In the genomic region with DNA sequence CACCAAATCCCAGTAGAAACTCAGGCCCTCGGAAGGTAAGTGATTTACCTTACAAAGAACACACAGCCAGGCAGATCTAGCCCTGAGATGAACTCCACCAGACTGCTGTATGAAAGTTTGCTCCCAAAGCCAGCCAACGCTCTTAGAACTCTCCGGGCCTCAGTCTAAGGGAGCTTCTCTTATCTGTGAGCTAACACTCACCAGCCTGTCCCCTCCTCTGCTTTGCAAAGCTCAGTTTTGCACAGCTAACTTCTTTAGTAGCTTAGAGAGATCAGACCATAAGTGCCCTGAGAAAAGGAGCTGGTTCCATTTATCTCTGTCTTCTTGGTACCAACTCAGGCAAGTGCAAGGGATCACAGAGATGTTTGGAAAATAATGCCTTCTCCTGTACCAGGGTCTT, we compare ENCODE assay signal across 25 cellular contexts.
"Had no signal": no experiment of that assay in that cellular context is flagged by ENCODE, and none has a peak within 500 bp of the region (broad histone marks: within the 10 kb centered on the region; RNA-seq: fewer than 3 reads in every experiment).

No MANE protein-coding gene starts in this region.

- H3K4me3 Mint-ChIP-seq: activated naive CD4-positive, alpha-beta T cell treated with anti-CD3 and anti-CD28 coated beads, Interleukin-2, amount 50 U/mL, for 24 hours; activated naive CD8-positive, alpha-beta T cell treated with anti-CD3 and anti-CD28 coated beads, Interleukin-2, amount 50 U/mL, for 24 hours; activated T-cell treated with anti-CD3 and anti-CD28 coated beads, Interleukin-2, amount 50 U/mL, for 24 hours; activated T-helper 17 cell treated with anti-CD3 and anti-CD28 coated beads, Interleukin-2, amount 50 U/mL, for 72 hours; nephron progenitor cell; stimulated activated naive CD8-positive, alpha-beta T cell treated with anti-CD3 and anti-CD28 coated beads, Interleukin-15, amount 100 ng/mL, for 72 hours; type B pancreatic cell had no signal

- H3K27ac Mint-ChIP-seq: activated naive CD4-positive, alpha-beta T cell treated with anti-CD3 and anti-CD28 coated beads, Interleukin-2, amount 50 U/mL, for 24 hours; activated naive CD8-positive, alpha-beta T cell treated with anti-CD3 and anti-CD28 coated beads, Interleukin-2, amount 50 U/mL, for 24 hours; activated T-cell treated with anti-CD3 and anti-CD28 coated beads, Interleukin-2, amount 50 U/mL, for 24 hours; nephron progenitor cell; progenitor cell of endocrine pancreas; stimulated activated naive CD8-positive, alpha-beta T cell treated with anti-CD3 and anti-CD28 coated beads, Interleukin-15, amount 100 ng/mL, for 72 hours; type B pancreatic cell had no signal

- H3K9me3 Mint-ChIP-seq: activated naive CD4-positive, alpha-beta T cell treated with anti-CD3 and anti-CD28 coated beads, Interleukin-2, amount 50 U/mL, for 24 hours; activated naive CD8-positive, alpha-beta T cell treated with anti-CD3 and anti-CD28 coated beads, Interleukin-2, amount 50 U/mL, for 24 hours; activated T-cell treated with anti-CD3 and anti-CD28 coated beads, Interleukin-2, amount 50 U/mL, for 24 hours; activated T-helper 17 cell treated with anti-CD3 and anti-CD28 coated beads, Interleukin-2, amount 50 U/mL, for 72 hours; naive B cell; nephron progenitor cell; stimulated activated naive CD8-positive, alpha-beta T cell treated with anti-CD3 and anti-CD28 coated beads, Interleukin-15, amount 100 ng/mL, for 72 hours; type B pancreatic cell had no signal

- H3K36me3 Mint-ChIP-seq: activated naive CD4-positive, alpha-beta T cell treated with anti-CD3 and anti-CD28 coated beads, Interleukin-2, amount 50 U/mL, for 24 hours; naive B cell; type B pancreatic cell had no signal

- H3K27me3 Mint-ChIP-seq: activated naive CD4-positive, alpha-beta T cell treated with anti-CD3 and anti-CD28 coated beads, Interleukin-2, amount 50 U/mL, for 24 hours; activated naive CD8-positive, alpha-beta T cell treated with anti-CD3 and anti-CD28 coated beads, Interleukin-2, amount 50 U/mL, for 24 hours; activated T-cell treated with anti-CD3 and anti-CD28 coated beads, Interleukin-2, amount 50 U/mL, for 24 hours; naive B cell; stimulated activated naive CD8-positive, alpha-beta T cell treated with anti-CD3 and anti-CD28 coated beads, Interleukin-15, amount 100 ng/mL, for 72 hours; type B pancreatic cell had no signal

- ATAC-seq: activated naive CD8-positive, alpha-beta T cell treated with anti-CD3 and anti-CD28 coated beads, Interleukin-2, amount 50 U/mL, for 24 hours; activated T-helper 17 cell treated with anti-CD3 and anti-CD28 coated beads, Interleukin-2, amount 50 U/mL, for 72 hours; foreskin keratinocyte; sciatic nerve; stimulated activated naive CD8-positive, alpha-beta T cell treated with anti-CD3 and anti-CD28 coated beads, Interleukin-15, amount 100 ng/mL, for 72 hours had no signal

- DNase-seq: activated CD4-positive, alpha-beta T cell treated with anti-CD3 and anti-CD28 coated beads for 48 hours; activated CD4-positive, alpha-beta T cell treated with anti-CD3 and anti-CD28 coated beads, Interleukin-2, amount 50 U/mL, for 48 hours; activated CD8-positive, alpha-beta memory T cell treated with anti-CD3 and anti-CD28 coated beads for 24 hours; activated CD8-positive, alpha-beta memory T cell treated with anti-CD3 and anti-CD28 coated beads, Interleukin-2, amount 50 U/mL, for 48 hours; activated naive CD8-positive, alpha-beta T cell treated with anti-CD3 and anti-CD28 coated beads, Interleukin-2, amount 50 U/mL, for 24 hours; activated T-cell treated with anti-CD3 and anti-CD28 coated beads, Interleukin-2, amount 50 U/mL, for 24 hours; amygdala; central memory CD4-positive, alpha-beta T cell; dermis blood vessel endothelial cell; effector CD4-positive, alpha-beta T cell; foreskin keratinocyte; left ventricle myocardium superior; naive B cell; nephron progenitor cell; ovary; stimulated activated CD4-positive, alpha-beta T cell treated with anti-CD3 and anti-CD28 coated beads, Interleukin-12 subunit alpha, Interleukin-12 subunit beta, amount 100 ng/mL, for 4 hours; stimulated activated CD4-positive, alpha-beta T cell treated with anti-CD3 and anti-CD28 coated beads, Interleukin-4, amount 100 ng/mL, for 1 hour; stimulated activated naive CD8-positive, alpha-beta T cell treated with anti-CD3 and anti-CD28 coated beads, Interleukin-15, amount 100 ng/mL, for 72 hours; SW 1271; T-helper 2 cell had no signal
